Comparison of ENCODE assay signal across 5 cellular contexts in the genomic region with DNA sequence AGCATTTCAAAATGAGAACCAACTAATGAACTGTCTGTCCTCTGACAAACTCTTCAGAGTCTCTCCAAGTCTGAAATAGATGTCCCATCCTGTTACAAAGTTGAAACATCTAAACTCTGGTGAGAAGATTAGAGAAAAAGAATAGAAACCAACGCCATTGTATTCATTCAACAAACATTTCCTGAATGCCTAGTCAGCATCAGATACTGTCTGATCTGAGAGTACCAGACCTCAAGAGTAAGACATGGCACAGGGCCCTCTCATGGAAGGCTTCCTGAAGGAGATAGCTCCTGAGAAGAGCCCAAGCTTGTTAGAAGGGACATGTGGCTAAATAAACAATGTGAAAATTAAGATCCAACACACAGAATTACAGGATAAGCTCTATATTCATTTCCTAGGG.
"Had no signal": no experiment of that assay in that cellular context is flagged by ENCODE, and none has a peak within 500 bp of the region (broad histone marks: within the 10 kb centered on the region; RNA-seq: fewer than 3 reads in every experiment).

No MANE protein-coding gene starts in this region.

- H3K4me3 Mint-ChIP-seq: IgD-negative memory B cell had no signal

- DNase-seq: IMR-90 had no signal

- H3K27ac ChIP-seq: HL-60 had no signal

- H3K27me3 Mint-ChIP-seq: IgD-negative memory B cell had no signal

- ATAC-seq: HepG2, K562 had no signal

- H3K27ac Mint-ChIP-seq: IgD-negative memory B cell had no signal

- H3K4me3 ChIP-seq: K562 had no signal

- H3K4me1 Mint-ChIP-seq: IgD-negative memory B cell had no signal

- H3K36me3 Mint-ChIP-seq: IgD-negative memory B cell had no signal
